In the genomic region with DNA sequence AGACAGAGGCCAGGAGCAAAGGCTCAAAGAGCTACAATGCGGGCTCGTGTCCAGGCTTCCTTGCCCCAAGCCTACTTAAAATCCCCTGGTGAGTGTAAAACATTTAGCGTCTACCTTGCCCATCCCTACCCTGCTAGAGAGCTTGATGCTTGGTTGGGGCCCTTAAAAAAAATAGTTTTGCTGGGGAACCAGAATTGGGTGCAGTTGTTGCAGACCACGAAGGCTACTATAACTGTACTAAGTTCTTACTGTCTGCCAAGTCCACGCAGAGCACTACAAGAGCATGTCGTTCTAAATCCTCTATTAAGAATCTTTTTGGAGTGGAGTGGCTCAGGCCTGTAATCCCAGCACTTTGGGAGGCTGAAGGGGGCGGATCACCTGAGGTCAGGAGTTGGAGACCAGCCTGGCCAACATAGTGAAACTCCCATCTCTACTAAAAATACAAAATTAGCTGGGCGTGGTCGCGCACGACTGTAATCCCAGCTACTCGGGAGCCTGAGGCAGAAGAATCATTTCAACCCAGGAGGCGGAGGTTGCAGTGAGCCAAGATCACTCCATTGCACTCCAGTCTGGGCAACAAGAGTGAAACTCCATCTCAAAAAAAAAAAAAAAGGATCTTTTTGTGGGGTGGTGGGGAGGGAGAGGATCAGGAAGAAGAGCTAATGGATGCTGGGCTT, we compare ENCODE assay signal across 10 cellular contexts. TPM values are rescaled to one million over a fixed set of nuclear protein-coding genes. Genes with fewer than 3 reads are reported as not detected.
DNase-seq lines count a peak whose midpoint lies in the region; ATAC-seq and TF ChIP-seq lines count a peak whose summit lies in the region.
"Not testable (repeated sequence)": the region's sequence is repeated elsewhere in the genome, so short reads cannot be mapped to it uniquely, and the experiment has no call there.
"Had no signal": no experiment of that assay in that cellular context is flagged by ENCODE, and none has a peak within 500 bp of the region (broad histone marks: within the 10 kb centered on the region; RNA-seq: fewer than 3 reads in every experiment).

No MANE protein-coding gene starts in this region.

- DNase-seq in Panc1 (ENCODE audit: low read depth, low spot score); progenitor cell of endocrine pancreas (ENCODE audit: low spot score, unreplicated experiment): not testable (repeated sequence)
- peak; percentile 35 for DNase-seq in activated CD8-positive, alpha-beta memory T cell treated with anti-CD3 and anti-CD28 coated beads, Interleukin-2, amount 50 U/mL, for 48 hours
- DNase-seq in cardiac septum (ENCODE audit: low spot score) (peak; percentile 58), mesenteric fat pad (ENCODE audit: low spot score) (peak; percentile 16)

- H3K9me3 ChIP-seq in Panc1 (ENCODE audit: control insufficient read depth, insufficient read depth, low read depth, low read length), result not testable (repeated sequence)

- not testable (repeated sequence) for BruUV-seq in Panc1 (replicated peaks; lab: Mats Ljungman, UMichigan)

- peak overlapping the region; percentile 88 for H3K27ac Mint-ChIP-seq in progenitor cell of endocrine pancreas

- in situ Hi-C loops in Panc1 (cut with HindIII; ENCODE audit: low pct_unique_long_range_greater_than_20kb, low sequenced_read_pairs), result not testable (repeated sequence)

- intact Hi-C loops in Panc1 (cut with micrococcal nuclease; ENCODE audit: unreplicated experiment) (loop anchor here (5.0 kb wide), 1 partner anchor 219 kb away; no protein-coding TSS in a partner anchor), cardiac septum (cut with DNase I) (loop anchor here (5.0 kb wide), 2 partner anchors 189 to 209 kb away; no protein-coding TSS in a partner anchor)

- peaks cover 16% of the 10 kb centered on the region for H3K9me3 Mint-ChIP-seq in progenitor cell of endocrine pancreas (ENCODE audit: low read depth)

- H3K27me3 Mint-ChIP-seq in progenitor cell of endocrine pancreas, result not testable (repeated sequence)

- not testable (repeated sequence) for H3K36me3 Mint-ChIP-seq in progenitor cell of endocrine pancreas (ENCODE audit: insufficient read depth)

- CTCF ChIA-PET in Panc1 (lab: Charles Lee), result interaction anchor here (0.5 to 2.5 kb wide), 6 partner anchors 10 to 310 kb away, joined by 3 to 17 read pairs (median 4); no protein-coding TSS in a partner anchor

- ATAC-seq in HG03175 (IDR thresholded peaks at IDR 0.05; ENCODE audit: unreplicated experiment) (peak; percentile 16), Panc1 (peak; percentile 22; the same call in 1 of the 2 replicates)

- H3K4me3 Mint-ChIP-seq in progenitor cell of endocrine pancreas (ENCODE audit: low read depth), result not testable (repeated sequence)

- H3K27me3 ChIP-seq in Panc1 (ENCODE audit: control insufficient read depth, insufficient read depth, low read length), result not testable (repeated sequence)

- H3K4me1 ChIP-seq in Panc1 (ENCODE audit: control insufficient read depth, insufficient read depth, low read length), result not testable (repeated sequence)

- POLR2A ChIA-PET in Panc1 (lab: Charles Lee), result not testable (repeated sequence)

- TF ChIP-seq CTCF in C4-2B (conservative IDR thresholded peaks at IDR 0.05); Panc1 (IDR thresholded peaks at IDR 0.05); progenitor cell of endocrine pancreas (IDR thresholded peaks at IDR 0.05; ENCODE audit: unreplicated experiment): not testable (repeated sequence)

- not testable (repeated sequence) for H3K4me3 ChIP-seq in Panc1 (ENCODE audit: low read depth in 2 of 2, low read length in 2 of 2)

- peak overlapping the region; percentile 73; the same call in 1 of the 2 replicates for H3K27ac ChIP-seq in C4-2B
- not testable (repeated sequence) for H3K27ac ChIP-seq in Panc1 (ENCODE audit: low read length)

- not testable (repeated sequence) for H3K36me3 ChIP-seq in Panc1 (ENCODE audit: control insufficient read depth, insufficient read depth, low read length)

- peaks cover 48% of the 10 kb centered on the region for H3K4me1 Mint-ChIP-seq in progenitor cell of endocrine pancreas (ENCODE audit: low read depth)

RNA-seq across cellular contexts. Expression of a gene that starts 4.8 kb away (rescaled TPM):
- total RNA-seq in Panc1 (2021; ENCODE audit: unreplicated experiment) (1.7 TPM), cardiac septum (not detected), mesenteric fat pad (not detected), progenitor cell of endocrine pancreas (678 and 717 TPM in 2 replicates)
- polyA plus RNA-seq in Panc1 (2012; ENCODE audit: insufficient read length), result not detected
- total RNA-seq: CD4-positive, alpha-beta memory T cell; G401 had no signal
- polyA plus RNA-seq: CD4-positive, alpha-beta memory T cell had no signal

RNA-seq across cellular contexts. Expression of a gene that starts 16.2 kb away (rescaled TPM):
- total RNA-seq in Panc1 (2021; ENCODE audit: unreplicated experiment) (0.87 TPM), cardiac septum (not detected), mesenteric fat pad (0.84 TPM), progenitor cell of endocrine pancreas (166 and 176 TPM in 2 replicates)
- 1.4 TPM for polyA plus RNA-seq in Panc1 (2012; ENCODE audit: insufficient read length)
- total RNA-seq: CD4-positive, alpha-beta memory T cell; NCI-H460 had no signal
- polyA plus RNA-seq: CD4-positive, alpha-beta memory T cell had no signal

Comparison
In these comparisons a context has a peak if more than half of its experiments do, and no peak if none do; other contexts are left out.
1. RNA of a gene that starts 4.8 kb away (total RNA-seq): 678 to 717 TPM in progenitor cell of endocrine pancreas; 1.7 TPM in Panc1 (single experiment), not detected in cardiac septum (single experiment) and not detected in mesenteric fat pad (single experiment); every median in the first group is over 100 times any median in the second.
2. RNA of a gene that starts 16.2 kb away (total RNA-seq): 166 to 176 TPM in progenitor cell of endocrine pancreas; 0.87 TPM in Panc1 (single experiment), 0.84 TPM in mesenteric fat pad (single experiment) and not detected in cardiac septum (single experiment); every median in the first group is over 10 times any median in the second.